30 cellular contexts compared by ENCODE assay signal in genomic region chr1:43415901-43416300, GRCh38.
"Had no signal": no experiment of that assay in that cellular context is flagged by ENCODE, and none has a peak within 500 bp of the region (broad histone marks: within the 10 kb centered on the region; RNA-seq: fewer than 3 reads in every experiment).

No MANE protein-coding gene starts in this region.

- H3K4me1 ChIP-seq: adrenal gland, body of pancreas, breast epithelium, Peyer's patch had no signal

- H3K9me3 ChIP-seq: adrenal gland, body of pancreas, breast epithelium, Peyer's patch had no signal

- H3K4me3 ChIP-seq: adrenal gland, body of pancreas, breast epithelium, Peyer's patch had no signal

- ATAC-seq: activated CD8-positive, alpha-beta T cell treated with anti-CD3 and anti-CD28 coated beads for 36 hours; body of pancreas; PC-3; Right ventricle myocardium inferior had no signal

- H3K27me3 ChIP-seq: adrenal gland, body of pancreas, breast epithelium, Peyer's patch had no signal

- DNase-seq: activated CD4-positive, alpha-beta T cell treated with anti-CD3 and anti-CD28 coated beads, Interleukin-2, amount 10 ng/mL, durations not matched to agents 24 days and 14 days; activated CD4-positive, alpha-beta T cell treated with anti-CD3 and anti-CD28 coated beads, Interleukin-2, amount 50 U/mL, for 4 hours; activated CD8-positive, alpha-beta T cell treated with anti-CD3 and anti-CD28 coated beads for 36 hours; activated gamma-delta T cell; activated naive CD4-positive, alpha-beta T cell treated with Interleukin-2 at 50 U/mL for 16 hours; activated naive CD8-positive, alpha-beta T cell treated with anti-CD3 and anti-CD28 coated beads, Interleukin-2, amount 10 ng/mL, durations not matched to agents 7 days and 5 days; activated T-cell treated with anti-CD3 and anti-CD28 coated beads, Interleukin-2, amount 50 U/mL, for 24 hours; adrenal gland; body of pancreas; MM.1S; MV-4-11; NCI-H1092; NCI-H1436 treated with DMSO at 0.1 percent for 48 hours; NCI-H187; NCI-H2029 treated with DMSO at 0.1 percent for 48 hours; NCI-H2107; NCI-H2171; NCI-H510A; NCI-H526; NCI-H748 treated with DMSO at 0.1 percent for 48 hours; NK-92 treated with Interleukin-12 subunit alpha and Interleukin-12 subunit beta, amount 100 ng/mL, for 24 hours; PC-3; Peyer's patch; RPMI8226; SW 1271; T-helper 1 cell; T1000 had no signal

- H3K27ac ChIP-seq: adrenal gland, body of pancreas, breast epithelium, KMS-11, Peyer's patch had no signal

- H3K9ac ChIP-seq: KMS-11 had no signal
